Comparison of ENCODE assay signal across 1 cellular context in genomic region chr17:82000803-82001649, GRCh38.
TF ChIP-seq lines count a peak whose summit lies in the region.

No MANE protein-coding gene starts in this region.

TF ChIP-seq in HepG2, 621 proteins besides CTCF, POLR2A, EP300 and RAD21 (continued from another document and continues in another):
- TF ChIP-seq ZNF234 (CRISPR knock-in tag; conservative IDR thresholded peaks at IDR 0.05) (peak; percentile 97), SNAPC5 (CRISPR knock-in tag; IDR thresholded peaks at IDR 0.05; ENCODE audit: borderline replicate concordance) (peak; percentile 92; the same call in 1 of the 2 replicates), FOXA3 (CRISPR knock-in tag; IDR thresholded peaks at IDR 0.05) (peak; percentile 89), ZNF256 (CRISPR knock-in tag; conservative IDR thresholded peaks at IDR 0.05) (0 out of 2 replicates have a peak, but pooled peaks have one; percentile 67), ZNF773 (CRISPR knock-in tag; IDR thresholded peaks at IDR 0.05; ENCODE audit: borderline replicate concordance) (peak; percentile 22; the same call in 1 of the 2 replicates), ZNF761 (CRISPR knock-in tag; conservative IDR thresholded peaks at IDR 0.05) (peak; percentile 64; the same call in 1 of the 2 replicates), ZNF605 (CRISPR knock-in tag; IDR thresholded peaks at IDR 0.05) (peak; percentile 87), ZNF143 (CRISPR knock-in tag; IDR thresholded peaks at IDR 0.05) (peak; percentile 59; the same call in 1 of the 2 replicates), ZKSCAN8 (CRISPR knock-in tag; IDR thresholded peaks at IDR 0.05; ENCODE audit: borderline replicate concordance) (peak; percentile 89), GATAD2A (CRISPR knock-in tag; IDR thresholded peaks at IDR 0.05) (peak; percentile 98), MEIS2 (CRISPR knock-in tag; IDR thresholded peaks at IDR 0.05) (peak; percentile 98), FIP1L1 (IDR thresholded peaks at IDR 0.05; ENCODE audit: borderline replicate concordance, insufficient read depth, low read depth, low read length) (peak; percentile 90; the same call in 1 of the 2 replicates), GPBP1L1 (CRISPR knock-in tag; IDR thresholded peaks at IDR 0.05) (no peak), NFYC (CRISPR knock-in tag; IDR thresholded peaks at IDR 0.05) (0 out of 2 replicates have a peak, but pooled peaks have one; percentile 39), MTA3 (CRISPR knock-in tag; IDR thresholded peaks at IDR 0.05) (no peak), CCDC6 (CRISPR knock-in tag; IDR thresholded peaks at IDR 0.05) (peak; percentile 58; the same call in 1 of the 2 replicates), ZNF34 (CRISPR knock-in tag; IDR thresholded peaks at IDR 0.05; ENCODE audit: borderline replicate concordance) (no peak; the same call in 1 of the 2 replicates), XBP1 (CRISPR knock-in tag; IDR thresholded peaks at IDR 0.05) (peak; percentile 31; the same call in 1 of the 2 replicates), SMAD3 (CRISPR knock-in tag; IDR thresholded peaks at IDR 0.05) (peak; percentile 90), SETDB1 (CRISPR knock-in tag; IDR thresholded peaks at IDR 0.05; ENCODE audit: borderline replicate concordance) (no peak), ZNF776 (CRISPR knock-in tag; IDR thresholded peaks at IDR 0.05) (peak; percentile 86), GMEB2 (CRISPR knock-in tag; IDR thresholded peaks at IDR 0.05; ENCODE audit: low read depth) (no peak), TSC22D2 (CRISPR knock-in tag; IDR thresholded peaks at IDR 0.05; ENCODE audit: borderline replicate concordance) (peak; percentile 80; the same call in 1 of the 2 replicates), TEAD3 (CRISPR knock-in tag; optimal IDR thresholded peaks at IDR 0.05; ENCODE audit: borderline replicate concordance) (peak; percentile 81), ZBTB3 (CRISPR knock-in tag; IDR thresholded peaks at IDR 0.05; ENCODE audit: borderline replicate concordance, low read depth) (peak; percentile 75; the same call in 1 of the 2 replicates), KLF13 (CRISPR knock-in tag; IDR thresholded peaks at IDR 0.05) (peak; percentile 80; the same call in 1 of the 2 replicates), ADNP (CRISPR knock-in tag; IDR thresholded peaks at IDR 0.05) (no peak), NFIC (IDR thresholded peaks at IDR 0.05; ENCODE audit: low read length) (no peak), ZNF615 (CRISPR knock-in tag; IDR thresholded peaks at IDR 0.05; ENCODE audit: borderline replicate concordance) (no peak), ZSCAN30 (CRISPR knock-in tag; IDR thresholded peaks at IDR 0.05) (no peak), SALL2 (CRISPR knock-in tag; IDR thresholded peaks at IDR 0.05) (peak; percentile 87), ZNF296 (CRISPR knock-in tag; conservative IDR thresholded peaks at IDR 0.05) (peak; percentile 94), FOXP4 (CRISPR knock-in tag; IDR thresholded peaks at IDR 0.05) (peak; percentile 78; the same call in 1 of the 2 replicates), RXRA (CRISPR knock-in tag; IDR thresholded peaks at IDR 0.05) (peak; percentile 97), CENPT (CRISPR knock-in tag; IDR thresholded peaks at IDR 0.05; ENCODE audit: low read depth) (no peak), PHF8 (CRISPR knock-in tag; IDR thresholded peaks at IDR 0.05) (no peak; the same call in 1 of the 2 replicates), ZNF451 (CRISPR knock-in tag; IDR thresholded peaks at IDR 0.05) (no peak; the same call in 1 of the 2 replicates)
- TF ChIP-seq, protein P1, sequence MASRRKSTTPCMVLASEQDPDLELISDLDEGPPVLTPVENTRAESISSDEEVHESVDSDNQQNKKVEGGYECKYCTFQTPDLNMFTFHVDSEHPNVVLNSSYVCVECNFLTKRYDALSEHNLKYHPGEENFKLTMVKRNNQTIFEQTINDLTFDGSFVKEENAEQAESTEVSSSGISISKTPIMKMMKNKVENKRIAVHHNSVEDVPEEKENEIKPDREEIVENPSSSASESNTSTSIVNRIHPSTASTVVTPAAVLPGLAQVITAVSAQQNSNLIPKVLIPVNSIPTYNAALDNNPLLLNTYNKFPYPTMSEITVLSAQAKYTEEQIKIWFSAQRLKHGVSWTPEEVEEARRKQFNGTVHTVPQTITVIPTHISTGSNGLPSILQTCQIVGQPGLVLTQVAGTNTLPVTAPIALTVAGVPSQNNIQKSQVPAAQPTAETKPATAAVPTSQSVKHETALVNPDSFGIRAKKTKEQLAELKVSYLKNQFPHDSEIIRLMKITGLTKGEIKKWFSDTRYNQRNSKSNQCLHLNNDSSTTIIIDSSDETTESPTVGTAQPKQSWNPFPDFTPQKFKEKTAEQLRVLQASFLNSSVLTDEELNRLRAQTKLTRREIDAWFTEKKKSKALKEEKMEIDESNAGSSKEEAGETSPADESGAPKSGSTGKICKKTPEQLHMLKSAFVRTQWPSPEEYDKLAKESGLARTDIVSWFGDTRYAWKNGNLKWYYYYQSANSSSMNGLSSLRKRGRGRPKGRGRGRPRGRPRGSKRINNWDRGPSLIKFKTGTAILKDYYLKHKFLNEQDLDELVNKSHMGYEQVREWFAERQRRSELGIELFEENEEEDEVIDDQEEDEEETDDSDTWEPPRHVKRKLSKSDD (CRISPR knock-in tag; IDR thresholded peaks at IDR 0.05; ENCODE audit: low read depth): peak; percentile 84
- TF ChIP-seq, protein P2, sequence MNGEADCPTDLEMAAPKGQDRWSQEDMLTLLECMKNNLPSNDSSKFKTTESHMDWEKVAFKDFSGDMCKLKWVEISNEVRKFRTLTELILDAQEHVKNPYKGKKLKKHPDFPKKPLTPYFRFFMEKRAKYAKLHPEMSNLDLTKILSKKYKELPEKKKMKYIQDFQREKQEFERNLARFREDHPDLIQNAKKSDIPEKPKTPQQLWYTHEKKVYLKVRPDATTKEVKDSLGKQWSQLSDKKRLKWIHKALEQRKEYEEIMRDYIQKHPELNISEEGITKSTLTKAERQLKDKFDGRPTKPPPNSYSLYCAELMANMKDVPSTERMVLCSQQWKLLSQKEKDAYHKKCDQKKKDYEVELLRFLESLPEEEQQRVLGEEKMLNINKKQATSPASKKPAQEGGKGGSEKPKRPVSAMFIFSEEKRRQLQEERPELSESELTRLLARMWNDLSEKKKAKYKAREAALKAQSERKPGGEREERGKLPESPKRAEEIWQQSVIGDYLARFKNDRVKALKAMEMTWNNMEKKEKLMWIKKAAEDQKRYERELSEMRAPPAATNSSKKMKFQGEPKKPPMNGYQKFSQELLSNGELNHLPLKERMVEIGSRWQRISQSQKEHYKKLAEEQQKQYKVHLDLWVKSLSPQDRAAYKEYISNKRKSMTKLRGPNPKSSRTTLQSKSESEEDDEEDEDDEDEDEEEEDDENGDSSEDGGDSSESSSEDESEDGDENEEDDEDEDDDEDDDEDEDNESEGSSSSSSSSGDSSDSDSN (CRISPR knock-in tag; IDR thresholded peaks at IDR 0.05): peak; percentile 86
- TF ChIP-seq, protein P3, sequence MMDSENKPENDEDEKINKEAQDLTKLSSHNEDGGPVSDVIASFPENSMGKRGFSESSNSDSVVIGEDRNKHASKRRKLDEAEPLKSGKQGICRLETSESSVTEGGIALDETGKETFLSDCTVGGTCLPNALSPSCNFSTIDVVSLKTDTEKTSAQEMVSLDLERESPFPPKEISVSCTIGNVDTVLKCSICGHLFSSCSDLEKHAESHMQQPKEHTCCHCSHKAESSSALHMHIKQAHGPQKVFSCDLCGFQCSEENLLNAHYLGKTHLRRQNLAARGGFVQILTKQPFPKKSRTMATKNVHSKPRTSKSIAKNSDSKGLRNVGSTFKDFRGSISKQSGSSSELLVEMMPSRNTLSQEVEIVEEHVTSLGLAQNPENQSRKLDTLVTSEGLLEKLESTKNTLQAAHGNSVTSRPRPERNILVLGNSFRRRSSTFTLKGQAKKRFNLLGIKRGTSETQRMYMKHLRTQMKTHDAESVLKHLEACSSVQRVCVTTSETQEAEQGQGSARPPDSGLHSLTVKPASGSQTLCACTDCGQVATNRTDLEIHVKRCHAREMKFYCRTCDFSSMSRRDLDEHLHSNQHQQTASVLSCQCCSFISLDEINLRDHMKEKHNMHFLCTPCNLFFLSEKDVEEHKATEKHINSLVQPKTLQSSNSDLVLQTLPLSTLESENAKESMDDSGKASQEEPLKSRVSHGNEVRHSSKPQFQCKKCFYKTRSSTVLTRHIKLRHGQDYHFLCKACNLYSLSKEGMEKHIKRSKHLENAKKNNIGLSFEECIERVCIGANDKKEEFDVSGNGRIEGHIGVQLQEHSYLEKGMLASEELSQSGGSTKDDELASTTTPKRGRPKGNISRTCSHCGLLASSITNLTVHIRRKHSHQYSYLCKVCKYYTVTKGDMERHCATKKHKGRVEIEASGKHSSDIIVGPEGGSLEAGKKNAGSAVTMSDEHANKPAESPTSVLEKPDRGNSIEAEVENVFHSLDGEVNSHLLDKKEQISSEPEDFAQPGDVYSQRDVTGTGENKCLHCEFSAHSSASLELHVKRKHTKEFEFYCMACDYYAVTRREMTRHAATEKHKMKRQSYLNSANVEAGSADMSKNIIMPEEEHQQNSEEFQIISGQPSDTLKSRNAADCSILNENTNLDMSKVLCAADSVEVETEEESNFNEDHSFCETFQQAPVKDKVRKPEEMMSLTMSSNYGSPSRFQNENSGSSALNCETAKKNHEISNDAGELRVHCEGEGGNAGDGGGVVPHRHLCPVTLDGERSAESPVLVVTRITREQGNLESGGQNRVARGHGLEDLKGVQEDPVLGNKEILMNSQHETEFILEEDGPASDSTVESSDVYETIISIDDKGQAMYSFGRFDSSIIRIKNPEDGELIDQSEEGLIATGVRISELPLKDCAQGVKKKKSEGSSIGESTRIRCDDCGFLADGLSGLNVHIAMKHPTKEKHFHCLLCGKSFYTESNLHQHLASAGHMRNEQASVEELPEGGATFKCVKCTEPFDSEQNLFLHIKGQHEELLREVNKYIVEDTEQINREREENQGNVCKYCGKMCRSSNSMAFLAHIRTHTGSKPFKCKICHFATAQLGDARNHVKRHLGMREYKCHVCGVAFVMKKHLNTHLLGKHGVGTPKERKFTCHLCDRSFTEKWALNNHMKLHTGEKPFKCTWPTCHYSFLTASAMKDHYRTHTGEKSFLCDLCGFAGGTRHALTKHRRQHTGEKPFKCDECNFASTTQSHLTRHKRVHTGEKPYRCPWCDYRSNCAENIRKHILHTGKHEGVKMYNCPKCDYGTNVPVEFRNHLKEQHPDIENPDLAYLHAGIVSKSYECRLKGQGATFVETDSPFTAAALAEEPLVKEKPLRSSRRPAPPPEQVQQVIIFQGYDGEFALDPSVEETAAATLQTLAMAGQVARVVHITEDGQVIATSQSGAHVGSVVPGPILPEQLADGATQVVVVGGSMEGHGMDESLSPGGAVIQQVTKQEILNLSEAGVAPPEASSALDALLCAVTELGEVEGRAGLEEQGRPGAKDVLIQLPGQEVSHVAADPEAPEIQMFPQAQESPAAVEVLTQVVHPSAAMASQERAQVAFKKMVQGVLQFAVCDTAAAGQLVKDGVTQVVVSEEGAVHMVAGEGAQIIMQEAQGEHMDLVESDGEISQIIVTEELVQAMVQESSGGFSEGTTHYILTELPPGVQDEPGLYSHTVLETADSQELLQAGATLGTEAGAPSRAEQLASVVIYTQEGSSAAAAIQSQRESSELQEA (CRISPR knock-in tag; IDR thresholded peaks at IDR 0.05; ENCODE audit: not compliant biosample characterization): peak; percentile 67
- TF ChIP-seq, protein P4, sequence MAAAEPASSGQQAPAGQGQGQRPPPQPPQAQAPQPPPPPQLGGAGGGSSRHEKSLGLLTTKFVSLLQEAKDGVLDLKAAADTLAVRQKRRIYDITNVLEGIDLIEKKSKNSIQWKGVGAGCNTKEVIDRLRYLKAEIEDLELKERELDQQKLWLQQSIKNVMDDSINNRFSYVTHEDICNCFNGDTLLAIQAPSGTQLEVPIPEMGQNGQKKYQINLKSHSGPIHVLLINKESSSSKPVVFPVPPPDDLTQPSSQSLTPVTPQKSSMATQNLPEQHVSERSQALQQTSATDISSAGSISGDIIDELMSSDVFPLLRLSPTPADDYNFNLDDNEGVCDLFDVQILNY (CRISPR knock-in tag; conservative IDR thresholded peaks at IDR 0.05): peak; percentile 59; the same call in 1 of the 2 replicates
